ENCODE assay signal across 12 cellular contexts in the genomic region with DNA sequence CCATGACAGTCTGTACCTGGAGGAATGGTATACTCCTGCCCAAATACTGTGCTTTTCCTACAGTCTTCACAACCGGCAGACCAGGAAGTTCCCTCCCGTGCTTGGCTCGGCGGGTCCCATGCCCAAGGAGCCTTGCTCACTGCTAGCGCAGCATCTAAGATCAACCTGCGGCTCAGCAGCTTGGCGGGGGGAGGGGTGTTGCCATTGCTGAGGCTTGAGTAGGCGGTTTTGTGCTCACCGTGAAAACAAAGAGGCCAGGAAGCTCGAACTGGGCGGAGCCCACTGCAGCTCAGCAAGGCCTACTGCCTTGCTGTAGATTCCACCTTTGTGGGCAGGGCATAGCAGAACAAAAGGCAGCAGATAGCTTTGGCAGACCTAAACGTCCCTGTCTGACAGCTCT.
DNase-seq lines count a peak whose midpoint lies in the region; ATAC-seq, FAIRE-seq and TF ChIP-seq lines count a peak whose summit lies in the region.
"Had no signal": no experiment of that assay in that cellular context is flagged by ENCODE, and none has a peak within 500 bp of the region (broad histone marks: within the 10 kb centered on the region; RNA-seq: fewer than 3 reads in every experiment).

No MANE protein-coding gene starts in this region.

- H3K36me3 ChIP-seq in breast epithelium, result no peaks in the 10 kb centered on the region
- H3K36me3 ChIP-seq in gastrocnemius medialis, result no peaks in the 10 kb centered on the region
- H3K36me3 ChIP-seq: pancreas had no signal

- no peak overlapping the region for H3K27ac ChIP-seq in breast epithelium
- H3K27ac ChIP-seq in gastrocnemius medialis, result no peak overlapping the region
- H3K27ac ChIP-seq: pancreas had no signal

- peaks cover 6% of the 10 kb centered on the region for H3K9me3 Mint-ChIP-seq in activated naive CD4-positive, alpha-beta T cell treated with anti-CD3 and anti-CD28 coated beads, Interleukin-2, amount 10 ng/mL, durations not matched to agents 7 days and 5 days

- peaks cover 21% of the 10 kb centered on the region for H3K4me1 Mint-ChIP-seq in activated naive CD4-positive, alpha-beta T cell treated with anti-CD3 and anti-CD28 coated beads, Interleukin-2, amount 10 ng/mL, durations not matched to agents 7 days and 5 days

- in situ Hi-C loops in gastrocnemius medialis (cut with MboI; ENCODE audit: low sequenced_read_pairs in 4 of 4), result loop anchor here in 2 of 4 donors (25.0 kb wide), 1 partner anchor 431 kb away; no protein-coding TSS in a partner anchor

- no peaks in the 10 kb centered on the region for H3K4me1 ChIP-seq in breast epithelium
- no peaks in the 10 kb centered on the region for H3K4me1 ChIP-seq in gastrocnemius medialis
- H3K4me1 ChIP-seq: pancreas had no signal

- TF ChIP-seq POLR2A in breast epithelium (IDR thresholded peaks at IDR 0.05), result no peak
- TF ChIP-seq POLR2A in gastrocnemius medialis (IDR thresholded peaks at IDR 0.05), result no peak
- no peak for TF ChIP-seq POLR2A in H54 (IDR thresholded peaks at IDR 0.05; ENCODE audit: low read depth, low read length)

- intact Hi-C loops in breast epithelium (cut with DNase I; ENCODE audit: low total_unique reads), result no loop called here
- intact Hi-C loops in gastrocnemius medialis (cut with DNase I; ENCODE audit: low total_unique reads), result no loop called here

- peak overlapping the region; percentile 28 for H3K27ac Mint-ChIP-seq in activated naive CD4-positive, alpha-beta T cell treated with anti-CD3 and anti-CD28 coated beads, Interleukin-2, amount 10 ng/mL, durations not matched to agents 7 days and 5 days

- H3K9me3 ChIP-seq in breast epithelium (peaks cover 0 to 8% of the 10 kb centered on the region in 2 donors), gastrocnemius medialis (no peaks in the 10 kb centered on the region)
- H3K9me3 ChIP-seq: pancreas had no signal

- H3K36me3 Mint-ChIP-seq in activated naive CD4-positive, alpha-beta T cell treated with anti-CD3 and anti-CD28 coated beads, Interleukin-2, amount 10 ng/mL, durations not matched to agents 7 days and 5 days, result peaks cover 5% of the 10 kb centered on the region

- CTCF ChIA-PET in activated naive CD4-positive, alpha-beta T cell treated with anti-CD3 and anti-CD28 coated beads, Interleukin-2, amount 10 ng/mL, durations not matched to agents 7 days and 5 days (lab: Charles Lee), result no interaction called here

- H3K27me3 Mint-ChIP-seq in activated naive CD4-positive, alpha-beta T cell treated with anti-CD3 and anti-CD28 coated beads, Interleukin-2, amount 10 ng/mL, durations not matched to agents 7 days and 5 days, result no peaks in the 10 kb centered on the region

- H3K27me3 ChIP-seq in breast epithelium (peaks cover 0 to 28% of the 10 kb centered on the region in 2 donors), gastrocnemius medialis (no peaks in the 10 kb centered on the region)

- H3K4me3 ChIP-seq in breast epithelium (no peak overlapping the region), gastrocnemius medialis (no peak overlapping the region)
- H3K4me3 ChIP-seq: pancreas had no signal

- ATAC-seq in gastrocnemius medialis, result no peak
- ATAC-seq: pancreas had no signal

- H3K4me3 Mint-ChIP-seq in activated naive CD4-positive, alpha-beta T cell treated with anti-CD3 and anti-CD28 coated beads, Interleukin-2, amount 10 ng/mL, durations not matched to agents 7 days and 5 days, result no peak overlapping the region

- DNase-seq in DMS53 (lab: John Stamatoyannopoulos, UW) (peak; percentile 46), breast epithelium (ENCODE audit: low spot score in 2 of 2) (no peak), gastrocnemius medialis (no peak), H54 (ENCODE audit: insufficient read length, low spot score) (no peak), SKM-1 treated with dmso at 0.1 percent for 144 hours (lab: John Stamatoyannopoulos, UW; ENCODE audit: unreplicated experiment) (no peak)
- DNase-seq in activated CD4-positive, alpha-beta T cell treated with anti-CD3 and anti-CD28 coated beads, Interleukin-2, amount 50 U/mL, for 1 hour, result peak; percentile 43
- peak; percentile 77 for DNase-seq in activated naive CD4-positive, alpha-beta T cell treated with anti-CD3 and anti-CD28 coated beads, Interleukin-2, amount 10 ng/mL, durations not matched to agents 7 days and 5 days
- DNase-seq in stimulated activated CD4-positive, alpha-beta T cell treated with anti-CD3 and anti-CD28 coated beads, Interleukin-1b, Interleukin-23, amount 100 ng/mL, for 24 hours (ENCODE audit: low read depth in 4 of 4, low spot score in 1 of 4), result peak; percentile 10 to 51 (median 11)
- DNase-seq: substantia nigra had no signal

- TF ChIP-seq CTCF in breast epithelium (IDR thresholded peaks at IDR 0.05), result no peak
- TF ChIP-seq CTCF in gastrocnemius medialis (IDR thresholded peaks at IDR 0.05 in 4 of 5, conservative IDR thresholded peaks at IDR 0.05 in 1 of 5), result no peak

- FAIRE-seq in H54 (lab: Jason Lieb, UNC), result no peak
- FAIRE-seq: endometrium, islet of Langerhans, pancreas had no signal

Comparison
In these comparisons a context has a peak if more than half of its experiments do, and no peak if none do; other contexts are left out.
1. DNase-seq: peak in DMS53 (single experiment), activated CD4-positive, alpha-beta T cell treated with anti-CD3 and anti-CD28 coated beads, Interleukin-2, amount 50 U/mL, for 1 hour (single experiment), activated naive CD4-positive, alpha-beta T cell treated with anti-CD3 and anti-CD28 coated beads, Interleukin-2, amount 10 ng/mL, durations not matched to agents 7 days and 5 days (single experiment) and stimulated activated CD4-positive, alpha-beta T cell treated with anti-CD3 and anti-CD28 coated beads, Interleukin-1b, Interleukin-23, amount 100 ng/mL, for 24 hours (4 of 4); none in breast epithelium (0 of 2), gastrocnemius medialis (0 of 2), H54 (single experiment) and SKM-1 treated with dmso at 0.1 percent for 144 hours (single experiment).